Comparison of ENCODE assay signal across 10 cellular contexts in genomic region chr9:110579763-110580255, GRCh38. TPM values are rescaled to one million over a fixed set of nuclear protein-coding genes. Genes with fewer than 3 reads are reported as not detected.
DNase-seq lines count a peak whose midpoint lies in the region; ATAC-seq and TF ChIP-seq lines count a peak whose summit lies in the region.
"Had no signal": no experiment of that assay in that cellular context is flagged by ENCODE, and none has a peak within 500 bp of the region (broad histone marks: within the 10 kb centered on the region; RNA-seq: fewer than 3 reads in every experiment).

No MANE protein-coding gene starts in this region.

- no peak overlapping the region for H3K27ac Mint-ChIP-seq in dendritic cell treated with granulocyte-macrophage colony-stimulating factor and Interleukin-4, amounts not matched to agents 40 ng/mL and 50 ng/mL, for 4 days
- H3K27ac Mint-ChIP-seq in type B pancreatic cell: peak overlapping the region; percentile 81

- intact Hi-C loops in dendritic cell treated with granulocyte-macrophage colony-stimulating factor and Interleukin-4, amounts not matched to agents 40 ng/mL and 50 ng/mL, for 4 days (cut with micrococcal nuclease): no loop called here
- intact Hi-C loops in lower lobe of right lung (cut with DNase I): no loop called here

- peak overlapping the region; percentile 60 for H3K4me3 ChIP-seq in lower lobe of right lung

- H3K27me3 ChIP-seq in lower lobe of right lung (ENCODE audit: low read depth): peaks cover 39% of the 10 kb centered on the region

- no peaks in the 10 kb centered on the region for H3K9me3 Mint-ChIP-seq in dendritic cell treated with granulocyte-macrophage colony-stimulating factor and Interleukin-4, amounts not matched to agents 40 ng/mL and 50 ng/mL, for 4 days
- H3K9me3 Mint-ChIP-seq in type B pancreatic cell: no peaks in the 10 kb centered on the region

- DNase-seq in DMS 273 (lab: John Stamatoyannopoulos, UW; ENCODE audit: unreplicated experiment) (peak; percentile 64), DMS 273 treated with DMSO at 0.1 percent for 48 hours (lab: John Stamatoyannopoulos, UW) (no peak), lower lobe of right lung (no peak), type B pancreatic cell (ENCODE audit: extremely low spot score, unreplicated experiment) (no peak), NCI-H82 (lab: John Stamatoyannopoulos, UW) (no peak), GM20000 (ENCODE audit: low spot score) (no peak), GOT3 (lab: John Stamatoyannopoulos, UW) (no peak)

- H3K27ac ChIP-seq in lower lobe of right lung: peak overlapping the region; percentile 81
- H3K27ac ChIP-seq: 22Rv1 had no signal

- peak; percentile 50 to 59 for ATAC-seq in lower lobe of right lung

- peaks cover 69% of the 10 kb centered on the region for H3K27me3 Mint-ChIP-seq in dendritic cell treated with granulocyte-macrophage colony-stimulating factor and Interleukin-4, amounts not matched to agents 40 ng/mL and 50 ng/mL, for 4 days
- H3K27me3 Mint-ChIP-seq in type B pancreatic cell: peaks cover 68% of the 10 kb centered on the region

- peak overlapping the region; percentile 69 for H3K4me3 Mint-ChIP-seq in dendritic cell treated with granulocyte-macrophage colony-stimulating factor and Interleukin-4, amounts not matched to agents 40 ng/mL and 50 ng/mL, for 4 days
- H3K4me3 Mint-ChIP-seq in type B pancreatic cell: peak overlapping the region; percentile 94

- no peaks in the 10 kb centered on the region for H3K4me1 ChIP-seq in lower lobe of right lung

- peaks cover 18% of the 10 kb centered on the region for H3K4me1 Mint-ChIP-seq in dendritic cell treated with granulocyte-macrophage colony-stimulating factor and Interleukin-4, amounts not matched to agents 40 ng/mL and 50 ng/mL, for 4 days (ENCODE audit: low read depth)
- H3K4me1 Mint-ChIP-seq in type B pancreatic cell (ENCODE audit: unreplicated experiment): peaks cover 23% of the 10 kb centered on the region

- H3K36me3 ChIP-seq in lower lobe of right lung: no peaks in the 10 kb centered on the region

- TF ChIP-seq CTCF in lower lobe of right lung (IDR thresholded peaks at IDR 0.05) (no peak), type B pancreatic cell (conservative IDR thresholded peaks at IDR 0.05) (no peak), GM20000 (IDR thresholded peaks at IDR 0.05; ENCODE audit: extremely low read depth, missing control alignments) (no peak)

- no peaks in the 10 kb centered on the region for H3K36me3 Mint-ChIP-seq in dendritic cell treated with granulocyte-macrophage colony-stimulating factor and Interleukin-4, amounts not matched to agents 40 ng/mL and 50 ng/mL, for 4 days (ENCODE audit: low read depth)
- H3K36me3 Mint-ChIP-seq in type B pancreatic cell: peaks cover 4% of the 10 kb centered on the region

- H3K9me3 ChIP-seq in lower lobe of right lung: no peaks in the 10 kb centered on the region

RNA-seq across cellular contexts. Expression of gene SVEP1, which starts 0.3 kb away (rescaled TPM):
- total RNA-seq in lower lobe of right lung: 55.9 TPM
- 5.4 and 7.9 TPM in 2 replicates for total RNA-seq in type B pancreatic cell (ENCODE audit: low replicate concordance)
- total RNA-seq: T-helper 2 cell treated with Interferon-gamma antibody and Interleukin-4, amounts not matched to agents 100 ng/mL and 5 ng/mL, for 36 hours had no signal
